Comparison of ENCODE assay signal across 11 cellular contexts in genomic region chr3:47799733-47800132, GRCh38.
A peak's percentile ranks its signal among the peaks of the same experiment; 100 is the strongest.
DNase-seq lines count a peak whose midpoint lies in the region; ATAC-seq and TF ChIP-seq lines count a peak whose summit lies in the region.
"Had no signal": no experiment of that assay in that cellular context is flagged by ENCODE, and none has a peak within 500 bp of the region (broad histone marks: within the 10 kb centered on the region; RNA-seq: fewer than 3 reads in every experiment).

No MANE protein-coding gene starts in this region.

- no peak overlapping the region for H3K27ac ChIP-seq in brain microvascular endothelial cell

- peak; percentile 23 for TF ChIP-seq CTCF in HFF-Myc (IDR thresholded peaks at IDR 0.05; ENCODE audit: low read depth, low read length, missing control alignments)
- peak; percentile 56 for TF ChIP-seq CTCF in brain microvascular endothelial cell (IDR thresholded peaks at IDR 0.05; ENCODE audit: low read depth, low read length, missing control alignments)
- TF ChIP-seq CTCF in nephron (IDR thresholded peaks at IDR 0.05; ENCODE audit: unreplicated experiment in 3 of 3), result peak in 2 of 3 experiments; percentile 26 to 32

- no peaks in the 10 kb centered on the region for H3K36me3 Mint-ChIP-seq in nephron (ENCODE audit: low read depth)
- H3K36me3 Mint-ChIP-seq: activated naive CD4-positive, alpha-beta T cell treated with anti-CD3 and anti-CD28 coated beads, Interleukin-2, amount 50 U/mL, for 24 hours had no signal

- no peak overlapping the region for H3K27ac Mint-ChIP-seq in nephron
- H3K27ac Mint-ChIP-seq: activated naive CD4-positive, alpha-beta T cell treated with anti-CD3 and anti-CD28 coated beads, Interleukin-2, amount 50 U/mL, for 24 hours had no signal

- ATAC-seq in HG03342 (IDR thresholded peaks at IDR 0.05; ENCODE audit: unreplicated experiment), result no peak
- ATAC-seq: mucosa of descending colon had no signal

- in situ Hi-C loops in brain microvascular endothelial cell (cut with HindIII; ENCODE audit: low pct_ligation_motif_present, low sequenced_read_pairs), result no loop called here

- peak; percentile 10 for DNase-seq in EL
- no peak for DNase-seq in HFF-Myc (ENCODE audit: extremely low read depth, low read depth)
- no peak for DNase-seq in brain microvascular endothelial cell
- DNase-seq in NCI-H128 (lab: John Stamatoyannopoulos, UW; ENCODE audit: unreplicated experiment), result no peak
- no peak for DNase-seq in DMS153 treated with DMSO at 0.1 percent for 48 hours (lab: John Stamatoyannopoulos, UW; ENCODE audit: unreplicated experiment)
- DNase-seq in dedifferentiated amniotic fluid mesenchymal stem cell (ENCODE audit: extremely low spot score), result no peak
- DNase-seq: mucosa of descending colon, NCI-H526 had no signal

- peak overlapping the region; percentile 50 to 61 (median 53) for H3K4me3 Mint-ChIP-seq in nephron
- H3K4me3 Mint-ChIP-seq: activated naive CD4-positive, alpha-beta T cell treated with anti-CD3 and anti-CD28 coated beads, Interleukin-2, amount 50 U/mL, for 24 hours had no signal

- H3K9me3 Mint-ChIP-seq in nephron, result no peaks in the 10 kb centered on the region
- H3K9me3 Mint-ChIP-seq: activated naive CD4-positive, alpha-beta T cell treated with anti-CD3 and anti-CD28 coated beads, Interleukin-2, amount 50 U/mL, for 24 hours had no signal

- peaks cover 20% of the 10 kb centered on the region for H3K4me1 Mint-ChIP-seq in nephron

- H3K36me3 ChIP-seq in brain microvascular endothelial cell (replicated peaks), result no peaks in the 10 kb centered on the region

- no peak overlapping the region for H3K4me3 ChIP-seq in HFF-Myc (replicated peaks; ENCODE audit: low read depth, low read length)
- H3K4me3 ChIP-seq in brain microvascular endothelial cell (ENCODE audit: low read depth, low read length), result no peak overlapping the region
- H3K4me3 ChIP-seq: mucosa of descending colon had no signal

- no peaks in the 10 kb centered on the region for H3K27me3 ChIP-seq in brain microvascular endothelial cell (replicated peaks)

- peaks cover 3% of the 10 kb centered on the region for H3K27me3 Mint-ChIP-seq in nephron (ENCODE audit: low read depth)
- H3K27me3 Mint-ChIP-seq: activated naive CD4-positive, alpha-beta T cell treated with anti-CD3 and anti-CD28 coated beads, Interleukin-2, amount 50 U/mL, for 24 hours had no signal
